In the genomic region with DNA sequence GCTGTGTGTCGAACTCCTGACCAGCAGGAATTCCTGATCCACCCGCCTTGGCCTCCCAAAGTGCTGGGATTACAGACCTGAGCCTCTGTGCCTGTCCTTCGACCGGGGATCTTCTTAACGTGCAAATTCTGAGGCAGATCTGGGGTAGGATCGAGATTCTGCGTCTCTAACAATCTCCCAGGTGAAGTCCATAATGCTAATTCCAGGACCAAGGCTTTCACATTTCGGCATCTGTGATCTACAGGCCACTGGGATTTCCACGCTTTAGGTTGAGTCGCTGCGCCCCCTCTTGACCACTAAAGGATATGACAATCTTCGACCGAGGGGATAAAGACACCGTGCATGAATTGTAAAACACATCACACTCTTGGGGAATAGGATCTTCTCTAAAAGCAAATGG, we compare ENCODE assay signal across 8 cellular contexts. TPM values are rescaled to one million over a fixed set of nuclear protein-coding genes. Genes with fewer than 3 reads are reported as not detected.
A peak's percentile ranks its signal among the peaks of the same experiment; 100 is the strongest.
DNase-seq lines count a peak whose midpoint lies in the region; ATAC-seq and TF ChIP-seq lines count a peak whose summit lies in the region.

No MANE protein-coding gene starts in this region.

- H3K4me3 ChIP-seq in GM12875 (ENCODE audit: low read depth, low read length): no peak overlapping the region

- ATAC-seq in left cardiac atrium (peak; percentile 51 to 65), GM21717 (IDR thresholded peaks at IDR 0.05; ENCODE audit: unreplicated experiment) (no peak), GM18519 (IDR thresholded peaks at IDR 0.05; ENCODE audit: low FRiP score, unreplicated experiment) (no peak)

- peak; percentile 75 for TF ChIP-seq CTCF in GM12875 (IDR thresholded peaks at IDR 0.05; ENCODE audit: borderline replicate concordance, insufficient read depth, low read depth, low read length)
- peak; percentile 92 for TF ChIP-seq CTCF in progenitor cell of endocrine pancreas (IDR thresholded peaks at IDR 0.05; ENCODE audit: unreplicated experiment)

- DNase-seq in NCI-H146 (lab: John Stamatoyannopoulos, UW) (peak; percentile 46), SKM-1 (lab: John Stamatoyannopoulos, UW; ENCODE audit: unreplicated experiment) (peak; percentile 10), amniotic epithelial cell (ENCODE audit: low read depth) (peak; percentile 70), left cardiac atrium (peak; percentile 64), progenitor cell of endocrine pancreas (ENCODE audit: low spot score, unreplicated experiment) (no peak)

- H3K27ac Mint-ChIP-seq in progenitor cell of endocrine pancreas: no peak overlapping the region

- intact Hi-C loops in left cardiac atrium (cut with DNase I): loop anchor here (2.0 to 5.0 kb wide), 2 partner anchors 171 kb away; no protein-coding TSS in a partner anchor

- H3K36me3 Mint-ChIP-seq in progenitor cell of endocrine pancreas (ENCODE audit: insufficient read depth): no peaks in the 10 kb centered on the region

- H3K9me3 Mint-ChIP-seq in progenitor cell of endocrine pancreas (ENCODE audit: low read depth): no peaks in the 10 kb centered on the region

- H3K4me1 Mint-ChIP-seq in progenitor cell of endocrine pancreas (ENCODE audit: low read depth): no peaks in the 10 kb centered on the region

- no peak overlapping the region for H3K4me3 Mint-ChIP-seq in progenitor cell of endocrine pancreas (ENCODE audit: low read depth)

- no peaks in the 10 kb centered on the region for H3K27me3 Mint-ChIP-seq in progenitor cell of endocrine pancreas

RNA-seq across cellular contexts. Expression of a gene that starts 24.8 kb away (rescaled TPM):
- total RNA-seq in left cardiac atrium (100 to 1,000 TPM in 1 of 2 donors, 10 to 100 TPM in 1; 69.4 to 160 TPM), progenitor cell of endocrine pancreas (73.7 and 88.8 TPM in 2 replicates)

Comparison
In these comparisons a context has a peak if more than half of its experiments do, and no peak if none do; other contexts are left out.
1. ATAC-seq: peak in left cardiac atrium (2 of 2); none in GM21717 (single experiment) and GM18519 (single experiment).